1 cellular context compared by ENCODE assay signal in genomic region chr22:23187201-23187600, GRCh38.
A peak's percentile ranks its signal among the peaks of the same experiment; 100 is the strongest.
TF ChIP-seq lines count a peak whose summit lies in the region.

No MANE protein-coding gene starts in this region.

TF ChIP-seq in GM12878, 131 proteins besides CTCF, POLR2A, EP300 and RAD21:
- no peak for TF ChIP-seq CBX5 (IDR thresholded peaks at IDR 0.05; ENCODE audit: low read depth)
- TF ChIP-seq PKNOX1 (IDR thresholded peaks at IDR 0.05): peak; percentile 80
- peak; percentile 61 for TF ChIP-seq PBX3 (IDR thresholded peaks at IDR 0.05; ENCODE audit: insufficient replicate concordance, low read depth, low read length)
TF ChIP-seq in GM12878: peak in this region for 2.
